Comparison of ENCODE assay signal across 8 cellular contexts in the genomic region with DNA sequence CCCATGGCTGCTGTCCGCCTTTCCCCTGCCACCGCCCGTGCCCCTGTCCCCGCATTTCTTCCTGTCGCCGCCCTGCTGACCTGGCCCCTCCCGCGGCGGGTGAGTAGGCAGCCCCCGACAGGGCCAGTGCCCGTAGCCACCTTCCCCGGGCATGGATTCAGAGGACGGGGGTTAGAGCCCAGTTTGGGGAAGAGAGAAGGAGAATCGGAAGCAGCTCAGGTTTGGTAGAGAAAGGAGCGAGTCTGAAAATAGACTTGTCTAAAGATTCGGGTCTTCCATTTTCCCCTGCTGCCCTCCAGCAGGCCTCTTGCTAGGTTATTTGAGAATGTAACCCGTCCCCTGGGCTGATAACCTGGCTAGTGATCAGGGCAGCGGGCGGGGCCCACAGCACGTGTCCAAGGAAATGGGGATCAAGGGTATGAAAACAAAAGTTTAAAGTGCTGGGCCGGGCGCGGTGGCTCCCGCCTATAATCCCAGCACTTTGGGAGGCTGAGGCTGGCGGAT. TPM values are rescaled to one million over a fixed set of nuclear protein-coding genes. Genes with fewer than 3 reads are reported as not detected.
DNase-seq lines count a peak whose midpoint lies in the region; ATAC-seq and TF ChIP-seq lines count a peak whose summit lies in the region.

No MANE protein-coding gene starts in this region.

- no peaks in the 10 kb centered on the region for H3K4me1 ChIP-seq in breast epithelium

- peak; percentile 16 for DNase-seq in DMS53 treated with DMSO at 0.1 percent for 48 hours (lab: John Stamatoyannopoulos, UW; ENCODE audit: unreplicated experiment)
- peak; percentile 43 for DNase-seq in KBM-7
- DNase-seq in breast epithelium (ENCODE audit: low spot score in 2 of 2): no peak
- no peak for DNase-seq in HCEC 1CT
- DNase-seq in endothelial cell (ENCODE audit: low spot score): no peak
- no peak for DNase-seq in GM19240 (ENCODE audit: insufficient read length, low spot score)

- no peaks in the 10 kb centered on the region for H3K36me3 Mint-ChIP-seq in nephron (ENCODE audit: low read depth)
- no peaks in the 10 kb centered on the region for H3K36me3 Mint-ChIP-seq in endothelial cell (ENCODE audit: low read depth, unreplicated experiment)

- in situ Hi-C loops in KBM-7 (cut with MboI; ENCODE audit: low pct_unique_long_range_greater_than_20kb, low sequenced_read_pairs): no loop called here

- TF ChIP-seq POLR2A in breast epithelium (IDR thresholded peaks at IDR 0.05): no peak

- no peak for ATAC-seq in GM21360 (IDR thresholded peaks at IDR 0.05; ENCODE audit: unreplicated experiment)

- H3K27ac Mint-ChIP-seq in nephron: no peak overlapping the region
- no peak overlapping the region for H3K27ac Mint-ChIP-seq in endothelial cell (ENCODE audit: unreplicated experiment)

- H3K4me1 Mint-ChIP-seq in nephron (peaks cover 12% of the 10 kb centered on the region), endothelial cell (ENCODE audit: unreplicated experiment) (peaks cover 24% of the 10 kb centered on the region)

- H3K27me3 ChIP-seq in breast epithelium: peaks cover 0 to 2% of the 10 kb centered on the region in 2 donors

- H3K9me3 ChIP-seq in breast epithelium: no peaks in the 10 kb centered on the region

- no peak overlapping the region for H3K27ac ChIP-seq in breast epithelium

- intact Hi-C loops in breast epithelium (cut with DNase I; ENCODE audit: low total_unique reads): no loop called here

- H3K4me3 Mint-ChIP-seq in nephron (peak overlapping the region; percentile 72 to 78 (median 73)), endothelial cell (ENCODE audit: unreplicated experiment) (no peak overlapping the region)

- H3K27me3 Mint-ChIP-seq in nephron (ENCODE audit: low read depth) (peaks cover 73% of the 10 kb centered on the region), endothelial cell (ENCODE audit: unreplicated experiment) (peaks cover 8% of the 10 kb centered on the region)

- no peaks in the 10 kb centered on the region for H3K9me3 Mint-ChIP-seq in nephron
- H3K9me3 Mint-ChIP-seq in endothelial cell (ENCODE audit: unreplicated experiment): no peaks in the 10 kb centered on the region

- TF ChIP-seq CTCF in breast epithelium (IDR thresholded peaks at IDR 0.05) (no peak), nephron (IDR thresholded peaks at IDR 0.05; ENCODE audit: unreplicated experiment in 3 of 3) (no peak), endothelial cell (IDR thresholded peaks at IDR 0.05; ENCODE audit: unreplicated experiment) (no peak)

- peak overlapping the region; percentile 17 to 63 (median 43) for H3K4me3 ChIP-seq in breast epithelium

- no peaks in the 10 kb centered on the region for H3K36me3 ChIP-seq in breast epithelium

RNA-seq across cellular contexts. Expression of a gene that starts 7.9 kb away (rescaled TPM):
- total RNA-seq in breast epithelium (under 1 TPM in 1 of 3 donors, not detected in 2; 0.15 TPM), endothelial cell (ENCODE audit: unreplicated experiment) (not detected)

RNA-seq across cellular contexts. Expression of a gene that starts 13.2 kb away (rescaled TPM):
- not detected for total RNA-seq in breast epithelium
- total RNA-seq in endothelial cell (ENCODE audit: unreplicated experiment): 33.0 TPM

RNA-seq across cellular contexts. Expression of a gene that starts 15.3 kb away (rescaled TPM):
- total RNA-seq in breast epithelium: 10 to 100 TPM in 2 of 3 donors, 1 to 10 TPM in 1; 6.9 to 74.1 (median 36.7) TPM
- 3.0 TPM for total RNA-seq in endothelial cell (ENCODE audit: unreplicated experiment)

RNA-seq across cellular contexts. Expression of a gene that starts 18.9 kb away (rescaled TPM):
- total RNA-seq in breast epithelium (10 to 100 TPM in 2 of 3 donors, 1 to 10 TPM in 1; 8.8 to 26.5 (median 17.3) TPM), endothelial cell (ENCODE audit: unreplicated experiment) (28.7 TPM)

RNA-seq across cellular contexts. Expression of a gene that starts 19.0 kb away (rescaled TPM):
- total RNA-seq in breast epithelium (10 to 100 TPM; 15.5 to 26.1 (median 18.4) TPM), endothelial cell (ENCODE audit: unreplicated experiment) (22.9 TPM)

Comparison
In these comparisons a context has a peak if more than half of its experiments do, and no peak if none do; other contexts are left out.
1. DNase-seq: peak in DMS53 treated with DMSO at 0.1 percent for 48 hours (single experiment) and KBM-7 (single experiment); none in breast epithelium (0 of 2), HCEC 1CT (single experiment), endothelial cell (single experiment) and GM19240 (single experiment).
2. RNA of a gene that starts 13.2 kb away (total RNA-seq): 33.0 TPM in endothelial cell (single experiment); not detected in breast epithelium; every median in the first group is over 10 times any median in the second.